8 cellular contexts compared by ENCODE assay signal in genomic region chr11:748007-748359, GRCh38. TPM values are rescaled to one million over a fixed set of nuclear protein-coding genes. Genes with fewer than 3 reads are reported as not detected.
DNase-seq lines count a peak whose midpoint lies in the region; ATAC-seq and TF ChIP-seq lines count a peak whose summit lies in the region.

No MANE protein-coding gene starts in this region.

- DNase-seq in hepatocyte (ENCODE audit: low spot score) (no peak), NCI-H1105 (lab: John Stamatoyannopoulos, UW) (no peak), NCI-H1417 treated with DMSO at 0.1 percent for 48 hours (lab: John Stamatoyannopoulos, UW) (no peak)

- peak overlapping the region; percentile 78 for H3K27ac Mint-ChIP-seq in activated T-helper 17 cell treated with anti-CD3 and anti-CD28 coated beads, Interleukin-2, amount 50 U/mL, for 72 hours

- peak overlapping the region; percentile 99 for H3K4me2 ChIP-seq in hepatocyte

- H3K27ac ChIP-seq in hepatocyte (peak overlapping the region; percentile 94), skeletal muscle tissue (ENCODE audit: low read depth, low read length) (peak overlapping the region; percentile 84)

- H3K4me3 Mint-ChIP-seq in activated T-helper 17 cell treated with anti-CD3 and anti-CD28 coated beads, Interleukin-2, amount 50 U/mL, for 72 hours, result peak overlapping the region; percentile 85

- H3K36me3 ChIP-seq in hepatocyte (replicated peaks; ENCODE audit: insufficient read depth, low read depth) (no peaks in the 10 kb centered on the region), skeletal muscle tissue (ENCODE audit: control insufficient read depth in 3 of 3, insufficient read depth in 3 of 3, low read length in 3 of 3) (peaks cover 0 to 4% (median 0%) of the 10 kb centered on the region in 3 donors)

- whole genome bisulfite sequencing in hepatocyte (ENCODE audit: low lambda C conversion rate, missing lambda C conversion rate), result 8% methylated on average over 18 of the region's 18 CpGs

- H3K9me3 Mint-ChIP-seq in activated T-helper 17 cell treated with anti-CD3 and anti-CD28 coated beads, Interleukin-2, amount 50 U/mL, for 72 hours, result no peaks in the 10 kb centered on the region

- no peaks in the 10 kb centered on the region for H3K9me2 ChIP-seq in hepatocyte (replicated peaks; ENCODE audit: insufficient read depth)

- no peaks in the 10 kb centered on the region for H3K9me3 ChIP-seq in hepatocyte (ENCODE audit: low read depth)
- no peaks in the 10 kb centered on the region for H3K9me3 ChIP-seq in skeletal muscle tissue (ENCODE audit: control insufficient read depth in 3 of 3, low read length in 3 of 3)

- H2AFZ ChIP-seq in hepatocyte, result peak overlapping the region; percentile 98

- peaks cover 55% of the 10 kb centered on the region for H3K79me2 ChIP-seq in hepatocyte

- H3K27me3 Mint-ChIP-seq in activated T-helper 17 cell treated with anti-CD3 and anti-CD28 coated beads, Interleukin-2, amount 50 U/mL, for 72 hours, result no peaks in the 10 kb centered on the region

- H3K9ac ChIP-seq in skeletal muscle tissue (ENCODE audit: low read depth in 1 of 3, low read length in 3 of 3), result peak overlapping the region; percentile 79 to 93 (median 92)

- no peaks in the 10 kb centered on the region for H3K4me1 Mint-ChIP-seq in activated T-helper 17 cell treated with anti-CD3 and anti-CD28 coated beads, Interleukin-2, amount 50 U/mL, for 72 hours

- H3K4me3 ChIP-seq in hepatocyte (peak overlapping the region; percentile 86), skeletal muscle tissue (ENCODE audit: low read length in 3 of 3) (peak overlapping the region; percentile 74 to 86 (median 85))

- no peaks in the 10 kb centered on the region for H3K36me3 Mint-ChIP-seq in activated T-helper 17 cell treated with anti-CD3 and anti-CD28 coated beads, Interleukin-2, amount 50 U/mL, for 72 hours (ENCODE audit: low read depth)

- TF ChIP-seq CTCF in hepatocyte (IDR thresholded peaks at IDR 0.05; ENCODE audit: poor library complexity), result no peak

- no peaks in the 10 kb centered on the region for H3K27me3 ChIP-seq in hepatocyte
- no peaks in the 10 kb centered on the region for H3K27me3 ChIP-seq in skeletal muscle tissue (ENCODE audit: control insufficient read depth in 3 of 3, insufficient read depth in 3 of 3, low read length in 3 of 3)

- ATAC-seq in GM18498 (IDR thresholded peaks at IDR 0.05; ENCODE audit: unreplicated experiment) (peak; percentile 11), HG02840 (IDR thresholded peaks at IDR 0.05; ENCODE audit: low FRiP score, unreplicated experiment) (peak; percentile 5), HG02970 (IDR thresholded peaks at IDR 0.05; ENCODE audit: low FRiP score, unreplicated experiment) (no peak)
- ATAC-seq in activated T-helper 17 cell treated with anti-CD3 and anti-CD28 coated beads, Interleukin-2, amount 50 U/mL, for 72 hours (replicated peaks), result no peak

- H3K4me1 ChIP-seq in hepatocyte (ENCODE audit: insufficient read depth) (peaks cover 16% of the 10 kb centered on the region), skeletal muscle tissue (ENCODE audit: control insufficient read depth in 3 of 3, insufficient read depth in 3 of 3, low read length in 3 of 3) (peaks cover 18 to 21% (median 20%) of the 10 kb centered on the region in 3 donors)

- H4K20me1 ChIP-seq in hepatocyte (ENCODE audit: insufficient read depth, poor library complexity, severe bottlenecking), result peaks cover 18% of the 10 kb centered on the region

RNA-seq across cellular contexts. Expression of gene TALDO1, which starts 0.7 kb away (rescaled TPM):
- total RNA-seq in activated T-helper 17 cell treated with anti-CD3 and anti-CD28 coated beads, Interleukin-2, amount 50 U/mL, for 72 hours, result 100 to 1,000 TPM; 131 to 255 TPM
- 132 and 137 TPM in 2 replicates for total RNA-seq in hepatocyte
- polyA plus RNA-seq in hepatocyte, result 161 and 178 TPM in 2 replicates
- total RNA-seq in skeletal muscle tissue, result 78.3 TPM

RNA-seq across cellular contexts. Expression of gene GATD1, which starts 29.3 kb away (rescaled TPM):
- total RNA-seq in activated T-helper 17 cell treated with anti-CD3 and anti-CD28 coated beads, Interleukin-2, amount 50 U/mL, for 72 hours, result 10 to 100 TPM; 42.3 to 60.9 TPM
- total RNA-seq in hepatocyte (21.4 and 24.2 TPM in 2 replicates), skeletal muscle tissue (14.6 TPM)
- polyA plus RNA-seq in hepatocyte, result 21.6 and 29.0 TPM in 2 replicates

RNA-seq across cellular contexts. Expression of gene CEND1, which starts 41.9 kb away (rescaled TPM):
- 1 to 10 TPM; 1.2 to 3.9 TPM for total RNA-seq in activated T-helper 17 cell treated with anti-CD3 and anti-CD28 coated beads, Interleukin-2, amount 50 U/mL, for 72 hours
- total RNA-seq in hepatocyte (not detected in 2 replicates), skeletal muscle tissue (not detected)
- 0.39 TPM in 1 of 2 replicates, not detected in the other for polyA plus RNA-seq in hepatocyte

RNA-seq across cellular contexts. Expression of gene EPS8L2, which starts 42.0 kb away (rescaled TPM):
- total RNA-seq in activated T-helper 17 cell treated with anti-CD3 and anti-CD28 coated beads, Interleukin-2, amount 50 U/mL, for 72 hours, result 10 to 100 TPM; 23.6 to 34.6 TPM
- total RNA-seq in hepatocyte, result 135 and 157 TPM in 2 replicates
- 310 and 339 TPM in 2 replicates for polyA plus RNA-seq in hepatocyte
- 1.0 TPM for total RNA-seq in skeletal muscle tissue

RNA-seq across cellular contexts. Expression of gene SLC25A22, which starts 50.1 kb away (rescaled TPM):
- 10 to 100 TPM; 27.9 to 62.2 TPM for total RNA-seq in activated T-helper 17 cell treated with anti-CD3 and anti-CD28 coated beads, Interleukin-2, amount 50 U/mL, for 72 hours
- 11.1 and 16.2 TPM in 2 replicates for total RNA-seq in hepatocyte
- polyA plus RNA-seq in hepatocyte, result 19.7 and 23.7 TPM in 2 replicates
- 2.6 TPM for total RNA-seq in skeletal muscle tissue

Comparison
In these comparisons a context has a peak if more than half of its experiments do, and no peak if none do; other contexts are left out.
1. ATAC-seq: peak in GM18498 (single experiment) and HG02840 (single experiment); none in activated T-helper 17 cell treated with anti-CD3 and anti-CD28 coated beads, Interleukin-2, amount 50 U/mL, for 72 hours (single experiment) and HG02970 (single experiment).